ENCODE assay signal across 5 cellular contexts in the genomic region with DNA sequence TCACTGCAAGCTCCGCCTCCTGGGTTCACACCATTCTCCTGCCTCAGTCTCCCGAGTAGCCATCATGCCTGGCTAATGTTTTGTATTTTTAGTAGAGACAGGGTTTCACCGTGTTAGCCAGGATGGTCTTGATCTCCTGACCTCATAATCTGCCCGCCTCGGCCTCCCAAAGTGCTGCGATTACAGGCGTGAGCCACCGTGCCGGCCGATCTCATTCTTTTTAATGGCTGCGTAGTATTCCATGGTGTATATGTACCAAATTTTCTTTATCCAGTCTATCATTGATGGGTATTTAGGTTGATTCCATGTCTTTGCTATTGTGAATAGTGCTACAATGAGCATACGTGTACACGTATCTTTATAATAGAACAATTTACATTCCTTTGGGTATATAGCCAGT. TPM values are rescaled to one million over a fixed set of nuclear protein-coding genes. Genes with fewer than 3 reads are reported as not detected.
"Had no signal": no experiment of that assay in that cellular context is flagged by ENCODE, and none has a peak within 500 bp of the region (broad histone marks: within the 10 kb centered on the region; RNA-seq: fewer than 3 reads in every experiment).

No MANE protein-coding gene starts in this region.

RNA-seq across cellular contexts. Expression of a gene that starts 7.4 kb away (rescaled TPM):
- total RNA-seq: GM23338, H1, HepG2, HFFc6, HT1080 had no signal

RNA-seq across cellular contexts. Expression of a gene that starts 36.7 kb away (rescaled TPM):
- total RNA-seq: HepG2, HFFc6, HT1080 had no signal

RNA-seq across cellular contexts. Expression of a gene that starts 40.1 kb away (rescaled TPM):
- total RNA-seq: HFFc6, HT1080 had no signal
